ENCODE assay signal across 8 cellular contexts in genomic region chrX:153470411-153471363, GRCh38. TPM values are rescaled to one million over a fixed set of nuclear protein-coding genes. Genes with fewer than 3 reads are reported as not detected.
DNase-seq lines count a peak whose midpoint lies in the region; ATAC-seq and TF ChIP-seq lines count a peak whose summit lies in the region.

HAUS7 (minus strand) TSS chrX:153470576; CDS start chrX:153470557, 19 bp downstream.

- H3K79me2 ChIP-seq in OCI-LY7 (ENCODE audit: insufficient read depth, low read depth, low read length), result peaks cover 18% of the 10 kb centered on the region; the same call in 1 of the 2 replicates

- peak within 1 kb of the TSS; percentile 83 to 91 (median 89) for H3K4me3 Mint-ChIP-seq in IgD-negative memory B cell

- BruUV-seq in OCI-LY7 (replicated peaks; lab: Mats Ljungman, UMichigan), result no TSS peak

- peak within 1 kb of the TSS; percentile 67; the same call in 1 of the 2 replicates for H2AFZ ChIP-seq in OCI-LY7 (ENCODE audit: low read length)

- H3K27ac ChIP-seq in OCI-LY7 (ENCODE audit: low read depth, low read length, poor library complexity, severe bottlenecking), result peak within 1 kb of the TSS; percentile 39

- peak; percentile 82 for ATAC-seq in GM21529 (IDR thresholded peaks at IDR 0.05; ENCODE audit: unreplicated experiment)

- peak within 1 kb of the TSS; percentile 39 to 65 (median 50) for H3K27ac Mint-ChIP-seq in IgD-negative memory B cell

- DNase-seq in DMS153 (lab: John Stamatoyannopoulos, UW) (peak; percentile 91), OCI-LY7 (ENCODE audit: low spot score) (peak; percentile 87), activated T-cell treated with anti-CD3 and anti-CD28 coated beads for 24 hours (ENCODE audit: low read depth) (peak; percentile 78), epithelial cell of esophagus (ENCODE audit: low read depth) (peak; percentile 90), mucosa of gallbladder (ENCODE audit: low spot score) (peak; percentile 90)
- peak; percentile 77 for DNase-seq in stimulated activated CD8-positive, alpha-beta memory T cell treated with anti-CD3 and anti-CD28 coated beads, Interleukin-4, amount 100 ng/mL, for 24 hours (ENCODE audit: low read depth)

- no peaks in the 10 kb centered on the region for H3K36me3 Mint-ChIP-seq in IgD-negative memory B cell

- CTCF ChIA-PET in OCI-LY7 (lab: Charles Lee; ENCODE audit: unreplicated experiment), result interaction anchor here (0.6 to 0.7 kb wide), 2 partner anchors 23 to 85 kb away, joined by 3 to 5 read pairs; no protein-coding TSS in a partner anchor

- H3K36me3 ChIP-seq in OCI-LY7 (ENCODE audit: insufficient read depth, low read length), result peaks cover 26% of the 10 kb centered on the region

- no peaks in the 10 kb centered on the region for H3K9me2 ChIP-seq in OCI-LY7 (ENCODE audit: insufficient read depth, low read length)

- POLR2A ChIA-PET in OCI-LY7 (lab: Charles Lee), result no interaction called here

- peak within 1 kb of the TSS; percentile 97 for H3K4me2 ChIP-seq in OCI-LY7 (ENCODE audit: low read length)

- H3K4me1 ChIP-seq in OCI-LY7 (ENCODE audit: insufficient read depth, low read length, poor library complexity, severe bottlenecking), result peaks cover 12% of the 10 kb centered on the region

- no peaks in the 10 kb centered on the region for H3K27me3 Mint-ChIP-seq in IgD-negative memory B cell

- no peaks in the 10 kb centered on the region; the same call in 1 of the 2 replicates for H4K20me1 ChIP-seq in OCI-LY7 (ENCODE audit: insufficient read depth, low read length)

- intact Hi-C loops in OCI-LY7 (cut with micrococcal nuclease; ENCODE audit: unreplicated experiment), result loop anchor here (5.0 kb wide), 1 partner anchor 37 kb away; no protein-coding TSS in a partner anchor

- peak within 1 kb of the TSS; percentile 96 for H3K4me3 ChIP-seq in OCI-LY7 (ENCODE audit: low read depth, low read length, poor library complexity, severe bottlenecking)
- H3K4me3 ChIP-seq in epithelial cell of esophagus (ENCODE audit: low read length), result peak within 1 kb of the TSS; percentile 62

- no peaks in the 10 kb centered on the region for H3K9me3 Mint-ChIP-seq in IgD-negative memory B cell

- peaks cover 0 to 6% (median 3%) of the 10 kb centered on the region in 3 donors for H3K4me1 Mint-ChIP-seq in IgD-negative memory B cell

- TF ChIP-seq CTCF in OCI-LY7 (conservative IDR thresholded peaks at IDR 0.05; ENCODE audit: low read length), result peak; percentile 75
- peak; percentile 56 for TF ChIP-seq CTCF in epithelial cell of esophagus (IDR thresholded peaks at IDR 0.05; ENCODE audit: insufficient read depth, low read depth, low read length, missing control alignments)

- H3K9me3 ChIP-seq in OCI-LY7 (ENCODE audit: low read length), result no peaks in the 10 kb centered on the region

RNA-seq across cellular contexts. Expression of gene HAUS7, which starts in this region (rescaled TPM):
- polyA plus RNA-seq in IgD-negative memory B cell, result 27.6 TPM
- 42.5 and 60.3 TPM in 2 replicates for total RNA-seq in OCI-LY7 (2014; rRNA removed; shearing (Covaris generic))
- total RNA-seq in OCI-LY7 (2022), result 35.7 and 47.9 TPM in 2 replicates
- total RNA-seq in mucosa of gallbladder, result 22.4 TPM

Comparison
In these comparisons a context has a peak if more than half of its experiments do, and no peak if none do; other contexts are left out.
1. Peak in every context shown above with its lines: DNase-seq, ATAC-seq, H3K4me3 ChIP-seq and H3K27ac ChIP-seq.